In genomic region chr14:53151523-53151866, GRCh38 we compare ENCODE assay signal across 8 cellular contexts. TPM values are rescaled to one million over a fixed set of nuclear protein-coding genes. Genes with fewer than 3 reads are reported as not detected.
DNase-seq lines count a peak whose midpoint lies in the region; ATAC-seq, FAIRE-seq and TF ChIP-seq lines count a peak whose summit lies in the region.

No MANE protein-coding gene starts in this region.

- CTCF ChIA-PET in H1 (lab: Charles Lee; ENCODE audit: partially characterized antibody) = interaction anchor here (0.5 to 2.5 kb wide), 14 partner anchors 8 to 372 kb away, joined by 3 to 9 read pairs (median 4); no protein-coding TSS in a partner anchor

- no peak overlapping the region for H4K8ac ChIP-seq in H1 (ENCODE audit: extremely low read depth, insufficient read depth, low read length)

- no peak overlapping the region for H2AK5ac ChIP-seq in H1 (ENCODE audit: low read depth, low read length)

- peak overlapping the region; percentile 90 for H3K4me3 Mint-ChIP-seq in neural crest cell

- peak; percentile 57 for DNase-seq in NCI-H2029 (lab: John Stamatoyannopoulos, UW)
- no peak for DNase-seq in H1 (ENCODE audit: low read depth in 1 of 2, low spot score in 2 of 2)
- DNase-seq in neural crest cell (ENCODE audit: low read depth, low spot score) = peak; percentile 1
- no peak for DNase-seq in GDM1 (lab: John Stamatoyannopoulos, UW)
- DNase-seq in posterior vena cava (ENCODE audit: low spot score) = no peak
- DNase-seq in RCC 7860 (ENCODE audit: low spot score) = no peak

- H3K23ac ChIP-seq in H1 (ENCODE audit: insufficient read length) = no peak overlapping the region

- 10% methylated on average over 7 of the region's 7 CpGs; no CpG with 5 or more reads in 1 of the 2 experiments for WGBS in H1 (ENCODE audit: extremely low coverage in 1 of 2, insufficient coverage in 1 of 2, insufficient read length in 1 of 2, insufficient replicate concordance in 2 of 2, low coverage in 1 of 2, low lambda C conversion rate in 2 of 2, missing lambda C conversion rate in 1 of 2), 2 experiments

- no peaks in the 10 kb centered on the region; a peak in 1 of 8 replicates for H3K36me3 ChIP-seq in H1 (ENCODE audit: control insufficient read depth in 2 of 4, insufficient read depth in 4 of 4, low read length in 3 of 4)

- no peak overlapping the region for H3K14ac ChIP-seq in H1 (ENCODE audit: insufficient read length)

- TF ChIP-seq EP300 in H1 (IDR thresholded peaks at IDR 0.05; ENCODE audit: borderline replicate concordance in 1 of 2, low read depth in 2 of 2, low read length in 2 of 2) = no peak

- no peak overlapping the region for H3K4ac ChIP-seq in H1 (replicated peaks; ENCODE audit: insufficient read length, low read depth, low read length)

- peaks cover 14% of the 10 kb centered on the region; the same call in 1 of the 2 replicates for H3K23me2 ChIP-seq in H1 (ENCODE audit: low read depth, low read length)

- H3K27me3 ChIP-seq in H1 (replicated peaks in 1 of 4; ENCODE audit: control insufficient read depth in 3 of 4, extremely low read depth in 1 of 4, insufficient read depth in 3 of 4, low read length in 3 of 4) = no peaks in the 10 kb centered on the region; a peak in 1 of 7 replicates

- peaks cover 3% of the 10 kb centered on the region; the same call in 1 of the 2 replicates for H3K79me1 ChIP-seq in H1 (ENCODE audit: low read depth, low read length)

- no peak overlapping the region for H2BK20ac ChIP-seq in H1 (ENCODE audit: low read length)

- peaks cover 32% of the 10 kb centered on the region for H3K4me1 Mint-ChIP-seq in neural crest cell

- no peaks in the 10 kb centered on the region for H3K27me3 Mint-ChIP-seq in neural crest cell (ENCODE audit: low read depth)

- no peak overlapping the region for H2BK15ac ChIP-seq in H1 (ENCODE audit: low read length)

- POLR2A ChIA-PET in H1 (lab: Charles Lee; ENCODE audit: partially characterized antibody) = interaction anchor here (2.0 to 3.5 kb wide), 3 partner anchors 10 to 200 kb away, joined by 7 to 22 read pairs (median 10); partner anchors contain the start of gene FERMT2

- H3K36me3 Mint-ChIP-seq in neural crest cell (ENCODE audit: low read depth) = peaks cover 3% of the 10 kb centered on the region

- H2BK120ac ChIP-seq in H1 (replicated peaks; ENCODE audit: low read depth, low read length) = no peak overlapping the region

- no peak overlapping the region for H2AFZ ChIP-seq in H1 (ENCODE audit: low read length)

- peak overlapping the region; percentile 19 for H3K56ac ChIP-seq in H1 (replicated peaks; ENCODE audit: insufficient read length, low read depth, low read length)

- peak overlapping the region; percentile 72 to 86 (median 78) for H3K4me3 ChIP-seq in H1 (ENCODE audit: extremely low read depth in 1 of 4, insufficient read depth in 2 of 4, low read depth in 3 of 4, low read length in 4 of 4)

- H3K4me2 ChIP-seq in H1 (ENCODE audit: insufficient read depth in 1 of 2, low read depth in 2 of 2, low read length in 2 of 2) = peak overlapping the region; percentile 86 to 94

- H3K4me1 ChIP-seq in H1 (replicated peaks in 1 of 4; ENCODE audit: control insufficient read depth in 3 of 4, insufficient read depth in 4 of 4, low read length in 3 of 4) = peaks cover 0 to 3% (median 2%) of the 10 kb centered on the region in 4 experiments; a peak in 4 of 7 replicates

- peak overlapping the region in 2 of 4 experiments; percentile 37 to 60; a peak in 4 of 7 replicates for H3K9ac ChIP-seq in H1 (replicated peaks in 1 of 4; ENCODE audit: extremely low read depth in 1 of 4, low read depth in 3 of 4, low read length in 3 of 4)

- no peak for TF ChIP-seq RAD21 in H1 (IDR thresholded peaks at IDR 0.05 in 1 of 2, conservative IDR thresholded peaks at IDR 0.05 in 1 of 2; ENCODE audit: low read depth in 2 of 2, low read length in 2 of 2)

- TF ChIP-seq CTCF in C4-2B (conservative IDR thresholded peaks at IDR 0.05) = no peak
- TF ChIP-seq CTCF in H1 (IDR thresholded peaks at IDR 0.05; ENCODE audit: control extremely low read depth in 1 of 3, insufficient read depth in 1 of 3, low read depth in 1 of 3, low read length in 3 of 3) = no peak
- TF ChIP-seq CTCF in neural crest cell (conservative IDR thresholded peaks at IDR 0.05) = no peak

- H3K9me3 ChIP-seq in H1 (ENCODE audit: insufficient read depth in 2 of 2, low read depth in 1 of 2, low read length in 1 of 2) = no peaks in the 10 kb centered on the region

- H4K20me1 ChIP-seq in H1 (replicated peaks in 1 of 2; ENCODE audit: control insufficient read depth in 1 of 2, insufficient read depth in 2 of 2, low read length in 2 of 2) = peaks cover 5 to 13% of the 10 kb centered on the region in 2 experiments

- no peaks in the 10 kb centered on the region for H3K9me3 Mint-ChIP-seq in neural crest cell

- no peak for ATAC-seq in GM21367 (IDR thresholded peaks at IDR 0.05; ENCODE audit: unreplicated experiment)

- H2BK12ac ChIP-seq in H1 (ENCODE audit: low read depth, low read length) = no peak overlapping the region

- peak overlapping the region; percentile 67; the same call in 1 of the 2 replicates for H3K27ac ChIP-seq in C4-2B
- no peak overlapping the region for H3K27ac ChIP-seq in H1 (ENCODE audit: low read depth, low read length)

- intact Hi-C loops in posterior vena cava (cut with DNase I) = no loop called here

- peaks cover 0 to 48% of the 10 kb centered on the region in 2 experiments; a peak in 2 of 4 replicates for H3K79me2 ChIP-seq in H1 (ENCODE audit: control insufficient read depth in 1 of 2, insufficient read depth in 2 of 2, low read length in 2 of 2)

- no peak overlapping the region for H3K18ac ChIP-seq in H1 (ENCODE audit: extremely low read depth, low read length)

- FAIRE-seq in H1 (lab: Jason Lieb, UNC) (no peak), RCC 7860 (lab: Jason Lieb, UNC) (no peak)

- TF ChIP-seq POLR2A in H1 (IDR thresholded peaks at IDR 0.05; ENCODE audit: control extremely low read depth in 1 of 2, low read depth in 2 of 2, low read length in 2 of 2) = no peak

- H4K91ac ChIP-seq in H1 (replicated peaks; ENCODE audit: insufficient read length, low read length) = no peak overlapping the region

- H2BK5ac ChIP-seq in H1 (ENCODE audit: low read depth, low read length) = 0 out of 2 replicates have a peak overlapping the region, but pooled peaks have one; percentile 49

- peak overlapping the region; percentile 78 for H3K27ac Mint-ChIP-seq in neural crest cell (ENCODE audit: unreplicated experiment)

- no peak overlapping the region for H4K5ac ChIP-seq in H1 (ENCODE audit: insufficient read length, low read depth, low read length)

TF ChIP-seq in H1, 55 proteins besides CTCF, POLR2A, EP300 and RAD21:
- TF ChIP-seq JUN (IDR thresholded peaks at IDR 0.05; ENCODE audit: low read depth, low read length) (no peak), BCL11A (IDR thresholded peaks at IDR 0.05; ENCODE audit: low read depth in 2 of 2, low read length in 2 of 2) (no peak), MAFK (IDR thresholded peaks at IDR 0.05; ENCODE audit: low read depth, low read length) (no peak), USF2 (IDR thresholded peaks at IDR 0.05; ENCODE audit: low read length) (no peak)

RNA-seq across cellular contexts. Expression of gene DDHD1, which starts 1.6 kb away (rescaled TPM):
- total RNA-seq in H1 (2021; fragmentation: NEBNext Ultra II Directional; extraction: Animal tissue kit (Norgen Biotek cat#: 25700)) = 14.0 and 16.0 TPM in 2 replicates
- polyA plus RNA-seq in H1 (2011; rRNA removed) = 2.6 and 3.6 TPM in 2 replicates
- polyA plus RNA-seq in H1 (2011; cell fraction: cytosol; rRNA removed) = 4.4 TPM
- polyA plus RNA-seq in H1 (2011; cell fraction: nucleus; rRNA removed) = 4.8 TPM
- 3.2 to 5.5 TPM (median 3.7 TPM) in 4 replicates for polyA plus RNA-seq in H1 (2012, experiment 1 of 2)
- polyA plus RNA-seq in H1 (2012, experiment 2 of 2) = 0.24 TPM
- 5.8 TPM for polyA plus RNA-seq in H1 (2013, experiment 1 of 2)
- 5.1 TPM for polyA plus RNA-seq in H1 (2013, experiment 2 of 2)
- 15.0 and 15.7 TPM in 2 replicates for polyA minus RNA-seq in H1 (2011; rRNA and poly(A)+ RNA removed)
- 9.9 TPM for polyA minus RNA-seq in H1 (2011; cell fraction: cytosol; rRNA and poly(A)+ RNA removed)
- 44.7 TPM for polyA minus RNA-seq in H1 (2011; cell fraction: nucleus; rRNA and poly(A)+ RNA removed)
- total RNA-seq in neural crest cell = 17.9 and 18.0 TPM in 2 replicates
- 10 to 100 TPM; 15.8 to 20.1 TPM for total RNA-seq in posterior vena cava

Comparison
In these comparisons a context has a peak if more than half of its experiments do, and no peak if none do; other contexts are left out.
1. DNase-seq: peak in NCI-H2029 (single experiment) and neural crest cell (single experiment); none in H1 (0 of 2), GDM1 (single experiment), posterior vena cava (single experiment) and RCC 7860 (single experiment).